8 cellular contexts compared by ENCODE assay signal in genomic region chr4:118969359-118969758, GRCh38.
DNase-seq lines count a peak whose midpoint lies in the region; ATAC-seq and TF ChIP-seq lines count a peak whose summit lies in the region.

No MANE protein-coding gene starts in this region.

- H3K9me3 Mint-ChIP-seq in activated CD4-positive, alpha-beta T cell treated with anti-CD3 and anti-CD28 coated beads, Interleukin-2, amount 10 ng/mL, durations not matched to agents 24 days and 14 days: no peaks in the 10 kb centered on the region

- H3K36me3 ChIP-seq in DND-41 (ENCODE audit: insufficient read depth, low read length) (no peaks in the 10 kb centered on the region), MM.1S (replicated peaks; ENCODE audit: insufficient read depth, low read length) (no peaks in the 10 kb centered on the region), WERI-Rb-1 (no peaks in the 10 kb centered on the region), stomach (no peaks in the 10 kb centered on the region)

- H4K20me1 ChIP-seq in DND-41 (ENCODE audit: insufficient read depth, low read length): no peaks in the 10 kb centered on the region
- H4K20me1 ChIP-seq in MM.1S (ENCODE audit: insufficient read depth, low read length): no peaks in the 10 kb centered on the region

- no peaks in the 10 kb centered on the region for H3K9me3 ChIP-seq in DND-41 (ENCODE audit: insufficient read depth, low read length, severe bottlenecking)
- no peaks in the 10 kb centered on the region for H3K9me3 ChIP-seq in MM.1S (replicated peaks; ENCODE audit: insufficient read depth, low read length)
- H3K9me3 ChIP-seq in WERI-Rb-1 (ENCODE audit: severe bottlenecking): no peaks in the 10 kb centered on the region
- H3K9me3 ChIP-seq in stomach: no peaks in the 10 kb centered on the region

- TF ChIP-seq CTCF in DND-41 (IDR thresholded peaks at IDR 0.05; ENCODE audit: borderline replicate concordance, extremely low read depth, low read length, poor library complexity, severe bottlenecking) (peak; percentile 41), MM.1S (IDR thresholded peaks at IDR 0.05; ENCODE audit: low read length) (peak; percentile 40), WERI-Rb-1 (IDR thresholded peaks at IDR 0.05; ENCODE audit: low read depth, low read length) (peak; percentile 53), stomach (IDR thresholded peaks at IDR 0.05) (peak in 4 of 7 experiments; percentile 34 to 56 (median 38))

- no peak overlapping the region for H3K4me3 ChIP-seq in DND-41 (ENCODE audit: low read depth in 1 of 2, low read length in 2 of 2)
- H3K4me3 ChIP-seq in MM.1S (ENCODE audit: low read length): no peak overlapping the region
- no peak overlapping the region for H3K4me3 ChIP-seq in WERI-Rb-1 (ENCODE audit: low read depth, low read length)
- no peak overlapping the region for H3K4me3 ChIP-seq in stomach

- H3K79me2 ChIP-seq in DND-41 (ENCODE audit: insufficient read depth, low read length) (no peaks in the 10 kb centered on the region), MM.1S (ENCODE audit: low read length) (no peaks in the 10 kb centered on the region)

- H3K4me2 ChIP-seq in DND-41 (ENCODE audit: insufficient read depth, low read length) (no peak overlapping the region), MM.1S (ENCODE audit: low read depth, low read length) (no peak overlapping the region)

- no peaks in the 10 kb centered on the region for H3K9me2 ChIP-seq in MM.1S (replicated peaks; ENCODE audit: insufficient read depth, low read length)

- H3K36me3 Mint-ChIP-seq in activated CD4-positive, alpha-beta T cell treated with anti-CD3 and anti-CD28 coated beads, Interleukin-2, amount 10 ng/mL, durations not matched to agents 24 days and 14 days (ENCODE audit: low read depth): no peaks in the 10 kb centered on the region

- H3F3A ChIP-seq in MM.1S (ENCODE audit: insufficient read depth, low read length): peaks cover 12% of the 10 kb centered on the region

- H2AFZ ChIP-seq in DND-41 (ENCODE audit: low read depth, low read length) (no peak overlapping the region), MM.1S (ENCODE audit: low read length) (no peak overlapping the region)

- intact Hi-C loops in left ventricle myocardium superior (cut with micrococcal nuclease) (loop anchor here (5.0 to 10.0 kb wide), 3 partner anchors 75 to 225 kb away; no protein-coding TSS in a partner anchor), stomach (cut with DNase I; ENCODE audit: low total_unique reads) (no loop called here)
- intact Hi-C loops in activated CD4-positive, alpha-beta T cell treated with anti-CD3 and anti-CD28 coated beads, Interleukin-2, amount 10 ng/mL, durations not matched to agents 24 days and 14 days (cut with micrococcal nuclease): no loop called here

- no peak overlapping the region for H3K4me3 Mint-ChIP-seq in activated CD4-positive, alpha-beta T cell treated with anti-CD3 and anti-CD28 coated beads, Interleukin-2, amount 10 ng/mL, durations not matched to agents 24 days and 14 days

- 4 to 27% (median 22%) methylated on average over 5 of the region's 5 CpGs for WGBS in stomach, 5 donors

- no peak overlapping the region for H3K9ac ChIP-seq in DND-41 (ENCODE audit: low read depth, low read length)
- H3K9ac ChIP-seq in MM.1S (ENCODE audit: low read length): no peak overlapping the region

- DNase-seq in DND-41 (no peak), MM.1S (no peak), WERI-Rb-1 (peak; percentile 53), left ventricle myocardium superior (peak; percentile 62), stomach (peak; percentile 36), T1000 (lab: John Stamatoyannopoulos, UW) (no peak)
- no peak for DNase-seq in activated CD4-positive, alpha-beta T cell treated with anti-CD3 and anti-CD28 coated beads, Interleukin-2, amount 10 ng/mL, durations not matched to agents 24 days and 14 days

- TF ChIP-seq POLR2A in stomach (IDR thresholded peaks at IDR 0.05): no peak

- peaks cover 6% of the 10 kb centered on the region for H3K4me1 ChIP-seq in DND-41 (ENCODE audit: insufficient read depth, low read length)
- peaks cover 15% of the 10 kb centered on the region for H3K4me1 ChIP-seq in MM.1S (ENCODE audit: low read length)
- H3K4me1 ChIP-seq in stomach: peaks cover 18 to 66% (median 42%) of the 10 kb centered on the region in 4 donors

- H3K27ac Mint-ChIP-seq in activated CD4-positive, alpha-beta T cell treated with anti-CD3 and anti-CD28 coated beads, Interleukin-2, amount 10 ng/mL, durations not matched to agents 24 days and 14 days: no peak overlapping the region

- TF ChIP-seq EP300 in stomach (IDR thresholded peaks at IDR 0.05): no peak

- H3K27ac ChIP-seq in DND-41 (ENCODE audit: low read length) (no peak overlapping the region), MM.1S (ENCODE audit: low read length) (no peak overlapping the region), WERI-Rb-1 (no peak overlapping the region), stomach (peak overlapping the region in 3 of 5 donors; percentile 73 to 85 (median 79))

- peaks cover 2% of the 10 kb centered on the region for H3K27me3 Mint-ChIP-seq in activated CD4-positive, alpha-beta T cell treated with anti-CD3 and anti-CD28 coated beads, Interleukin-2, amount 10 ng/mL, durations not matched to agents 24 days and 14 days

- ATAC-seq in DND-41 (ENCODE audit: insufficient read depth, low read depth) (no peak), left ventricle myocardium superior (peak; percentile 87), HG03175 (IDR thresholded peaks at IDR 0.05; ENCODE audit: unreplicated experiment) (no peak)

- H3K4me1 Mint-ChIP-seq in activated CD4-positive, alpha-beta T cell treated with anti-CD3 and anti-CD28 coated beads, Interleukin-2, amount 10 ng/mL, durations not matched to agents 24 days and 14 days: peaks cover 11% of the 10 kb centered on the region

- peaks cover 3% of the 10 kb centered on the region for H3K27me3 ChIP-seq in DND-41 (ENCODE audit: insufficient read depth, low read length, poor library complexity)
- no peaks in the 10 kb centered on the region for H3K27me3 ChIP-seq in MM.1S (replicated peaks; ENCODE audit: insufficient read depth, low read length)
- H3K27me3 ChIP-seq in WERI-Rb-1 (ENCODE audit: insufficient read depth, low read depth, severe bottlenecking): no peaks in the 10 kb centered on the region
- no peaks in the 10 kb centered on the region for H3K27me3 ChIP-seq in stomach

Comparison
In these comparisons a context has a peak if more than half of its experiments do, and no peak if none do; other contexts are left out.
1. DNase-seq: peak in WERI-Rb-1 (single experiment), left ventricle myocardium superior (single experiment) and stomach (single experiment); none in DND-41 (single experiment), MM.1S (single experiment), T1000 (single experiment) and activated CD4-positive, alpha-beta T cell treated with anti-CD3 and anti-CD28 coated beads, Interleukin-2, amount 10 ng/mL, durations not matched to agents 24 days and 14 days (single experiment).
2. H3K27ac ChIP-seq: peak in stomach (3 of 5); none in DND-41 (single experiment), MM.1S (single experiment) and WERI-Rb-1 (single experiment).
3. Peak in every context shown above with its lines, with median percentiles within 50 percentile points of each other: CTCF ChIP-seq.